In the genomic region with DNA sequence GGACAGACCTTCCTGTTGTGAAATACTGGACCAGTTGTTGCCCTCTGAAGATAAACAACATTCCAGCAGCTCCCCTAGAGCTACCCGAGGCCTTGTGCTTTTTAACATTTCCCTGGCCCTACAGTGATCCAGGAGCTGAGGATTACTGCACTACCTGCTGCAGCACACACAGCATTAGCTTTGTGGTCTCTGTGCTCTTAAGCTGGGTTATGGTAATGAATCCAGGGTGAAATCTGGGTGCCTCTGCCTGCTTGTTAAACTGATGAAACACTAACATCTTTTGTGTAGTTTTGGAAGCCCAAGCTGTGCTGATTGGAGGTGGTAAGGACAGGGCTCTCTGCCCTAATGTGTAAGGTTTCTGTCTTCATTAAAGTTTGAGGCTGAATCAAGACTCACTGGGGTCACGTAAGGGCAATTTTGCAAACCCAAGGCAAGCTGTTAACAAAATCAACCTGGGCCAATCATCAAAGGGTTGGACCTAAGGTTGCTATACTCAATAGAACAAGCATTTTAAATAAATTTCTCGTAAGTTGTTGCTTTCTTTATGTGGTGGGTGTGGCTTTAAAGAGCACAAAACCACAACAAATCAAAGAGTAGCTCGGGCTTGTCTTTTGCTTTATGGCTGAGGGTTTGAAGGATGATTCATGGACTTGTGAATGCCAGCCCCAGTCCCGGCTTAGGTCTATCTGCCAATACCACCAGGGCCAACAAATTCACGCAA, we compare ENCODE assay signal across 8 cellular contexts.
A peak's percentile ranks its signal among the peaks of the same experiment; 100 is the strongest.
DNase-seq lines count a peak whose midpoint lies in the region; ATAC-seq and TF ChIP-seq lines count a peak whose summit lies in the region.

No MANE protein-coding gene starts in this region.

- intact Hi-C loops in activated CD4-positive, alpha-beta T cell treated with anti-CD3 and anti-CD28 coated beads for 36 hours (cut with DNase I, micrococcal nuclease): loop anchor here in 1 of 2 experiments (5.0 kb wide), 1 partner anchor 33 kb away; no protein-coding TSS in a partner anchor

- CTCF ChIA-PET in activated CD4-positive, alpha-beta T cell treated with anti-CD3 and anti-CD28 coated beads for 36 hours (lab: Charles Lee): interaction anchor here (0.6 to 2.6 kb wide), 7 partner anchors 13 to 121 kb away, joined by 3 to 11 read pairs (median 3); no protein-coding TSS in a partner anchor

- TF ChIP-seq CTCF in fibroblast of mammary gland (conservative IDR thresholded peaks at IDR 0.05; ENCODE audit: control insufficient read depth, insufficient read depth, low read depth, low read length): no peak

- POLR2A ChIA-PET in activated CD4-positive, alpha-beta T cell treated with anti-CD3 and anti-CD28 coated beads for 36 hours (lab: Charles Lee): interaction anchor here (0.6 to 0.7 kb wide), 3 partner anchors 38 to 357 kb away, joined by 3 read pairs; no protein-coding TSS in a partner anchor

- peaks cover 29% of the 10 kb centered on the region for H3K4me1 Mint-ChIP-seq in activated CD4-positive, alpha-beta T cell treated with anti-CD3 and anti-CD28 coated beads for 36 hours

- peak; percentile 92 for ATAC-seq in activated CD4-positive, alpha-beta T cell treated with anti-CD3 and anti-CD28 coated beads for 36 hours
- ATAC-seq in GM21619 (IDR thresholded peaks at IDR 0.05; ENCODE audit: unreplicated experiment): no peak

- peak overlapping the region; percentile 30 for H3K4me3 Mint-ChIP-seq in activated CD4-positive, alpha-beta T cell treated with anti-CD3 and anti-CD28 coated beads for 36 hours

- H3K9me3 Mint-ChIP-seq in activated CD4-positive, alpha-beta T cell treated with anti-CD3 and anti-CD28 coated beads for 36 hours (ENCODE audit: low read depth): no peaks in the 10 kb centered on the region

- no peaks in the 10 kb centered on the region for H3K27me3 Mint-ChIP-seq in activated CD4-positive, alpha-beta T cell treated with anti-CD3 and anti-CD28 coated beads for 36 hours

- no peak overlapping the region for H3K4me3 ChIP-seq in fibroblast of mammary gland (ENCODE audit: control insufficient read depth, low read depth, low read length)

- no peaks in the 10 kb centered on the region for H3K36me3 Mint-ChIP-seq in activated CD4-positive, alpha-beta T cell treated with anti-CD3 and anti-CD28 coated beads for 36 hours (ENCODE audit: low read depth)

- peak overlapping the region; percentile 83 for H3K27ac Mint-ChIP-seq in activated CD4-positive, alpha-beta T cell treated with anti-CD3 and anti-CD28 coated beads for 36 hours

- DNase-seq in HuH-7 (ENCODE audit: low spot score): peak; percentile 52
- peak; percentile 56 for DNase-seq in activated CD4-positive, alpha-beta T cell treated with anti-CD3 and anti-CD28 coated beads for 36 hours
- peak; percentile 44 for DNase-seq in fibroblast of mammary gland (ENCODE audit: low read depth)
- DNase-seq in stimulated activated CD4-positive, alpha-beta T cell treated with anti-CD3 and anti-CD28 coated beads, Interleukin-12 subunit alpha, Interleukin-12 subunit beta, amount 100 ng/mL, for 4 hours: peak; percentile 15
- no peak for DNase-seq in NCI-H1417 (lab: John Stamatoyannopoulos, UW)
- no peak for DNase-seq in superior temporal gyrus (ENCODE audit: extremely low spot score)
- DNase-seq in UCSD-AML1 (lab: John Stamatoyannopoulos, UW; ENCODE audit: unreplicated experiment): no peak

Comparison
In these comparisons a context has a peak if more than half of its experiments do, and no peak if none do; other contexts are left out.
1. DNase-seq: peak in HuH-7 (single experiment), activated CD4-positive, alpha-beta T cell treated with anti-CD3 and anti-CD28 coated beads for 36 hours (single experiment), fibroblast of mammary gland (single experiment) and stimulated activated CD4-positive, alpha-beta T cell treated with anti-CD3 and anti-CD28 coated beads, Interleukin-12 subunit alpha, Interleukin-12 subunit beta, amount 100 ng/mL, for 4 hours (single experiment); none in NCI-H1417 (0 of 3), superior temporal gyrus (single experiment) and UCSD-AML1 (single experiment).